Comparison of ENCODE assay signal across 20 cellular contexts in genomic region chr3:76345878-76346277, GRCh38.
"Had no signal": no experiment of that assay in that cellular context is flagged by ENCODE, and none has a peak within 500 bp of the region (broad histone marks: within the 10 kb centered on the region; RNA-seq: fewer than 3 reads in every experiment).

No MANE protein-coding gene starts in this region.

- ATAC-seq: effector memory CD8-positive, alpha-beta T cell; heart left ventricle; left lobe of liver; mucosa of descending colon; naive thymus-derived CD8-positive, alpha-beta T cell; pancreas; right cardiac atrium had no signal

- H3K27ac ChIP-seq: heart left ventricle, pancreas, uterus had no signal

- H3K4me3 Mint-ChIP-seq: dendritic cell treated with granulocyte-macrophage colony-stimulating factor and Interleukin-4, amounts not matched to agents 40 ng/mL and 50 ng/mL, for 4 days; effector memory CD8-positive, alpha-beta T cell; naive thymus-derived CD8-positive, alpha-beta T cell; type B pancreatic cell had no signal

- H3K4me1 ChIP-seq: heart left ventricle, pancreas, uterus had no signal

- H3K36me3 ChIP-seq: heart left ventricle, pancreas, uterus had no signal

- H3K9me3 Mint-ChIP-seq: dendritic cell treated with granulocyte-macrophage colony-stimulating factor and Interleukin-4, amounts not matched to agents 40 ng/mL and 50 ng/mL, for 4 days; type B pancreatic cell had no signal

- H3K27ac Mint-ChIP-seq: dendritic cell treated with granulocyte-macrophage colony-stimulating factor and Interleukin-4, amounts not matched to agents 40 ng/mL and 50 ng/mL, for 4 days; effector memory CD8-positive, alpha-beta T cell; naive thymus-derived CD8-positive, alpha-beta T cell; type B pancreatic cell had no signal

- H3K27me3 Mint-ChIP-seq: dendritic cell treated with granulocyte-macrophage colony-stimulating factor and Interleukin-4, amounts not matched to agents 40 ng/mL and 50 ng/mL, for 4 days; effector memory CD8-positive, alpha-beta T cell; naive thymus-derived CD8-positive, alpha-beta T cell; progenitor cell of endocrine pancreas; type B pancreatic cell had no signal

- H3K4me3 ChIP-seq: heart left ventricle, mucosa of descending colon, pancreas, uterus had no signal

- H3K27me3 ChIP-seq: heart left ventricle, pancreas, uterus had no signal

- H3K36me3 Mint-ChIP-seq: naive thymus-derived CD8-positive, alpha-beta T cell; type B pancreatic cell had no signal

- H3K4me1 Mint-ChIP-seq: naive thymus-derived CD8-positive, alpha-beta T cell had no signal

- H3K9me3 ChIP-seq: pancreas, uterus had no signal

- DNase-seq: effector memory CD8-positive, alpha-beta T cell; erythroblast; foreskin melanocyte; heart left ventricle; hypothalamus; islet precursor cell; mammary epithelial cell; mucosa of descending colon; naive thymus-derived CD8-positive, alpha-beta T cell; occipital lobe; pancreas; small intestine; stimulated activated CD4-positive, alpha-beta T cell treated with anti-CD3 and anti-CD28 coated beads, Interleukin-12 subunit alpha, Interleukin-12 subunit beta, amount 100 ng/mL, for 4 hours; stimulated activated naive CD4-positive, alpha-beta T cell treated with Interleukin-2 at 50 U/mL for 16 hours; uterus had no signal
